In genomic region chr22:39144101-39144815, GRCh38 we compare ENCODE assay signal across 8 cellular contexts. TPM values are rescaled to one million over a fixed set of nuclear protein-coding genes. Genes with fewer than 3 reads are reported as not detected.
DNase-seq lines count a peak whose midpoint lies in the region; ATAC-seq lines count a peak whose summit lies in the region.

No MANE protein-coding gene starts in this region.

- DNase-seq in A172 (ENCODE audit: low spot score) (peak; percentile 38), KBM-7 (peak; percentile 52), activated T-cell treated with anti-CD3 and anti-CD28 coated beads for 4 hours (peak; percentile 30), aorta (peak; percentile 56 to 74)

- H3K27ac ChIP-seq in aorta (ENCODE audit: low read depth in 1 of 2, low read length in 2 of 2), result no peak overlapping the region

- in situ Hi-C loops in KBM-7 (cut with MboI; ENCODE audit: low pct_unique_long_range_greater_than_20kb, low sequenced_read_pairs), result no loop called here

- H3K27me3 ChIP-seq in neuron (ENCODE audit: insufficient read depth, low read length) (peaks cover 15% of the 10 kb centered on the region), aorta (ENCODE audit: control insufficient read depth in 1 of 2, insufficient read depth in 2 of 2, low read length in 1 of 2) (no peaks in the 10 kb centered on the region)

- H3K4me1 ChIP-seq in neuron (ENCODE audit: insufficient read depth, low read length), result peaks cover 14% of the 10 kb centered on the region
- no peaks in the 10 kb centered on the region for H3K4me1 ChIP-seq in aorta (ENCODE audit: control insufficient read depth in 1 of 2, insufficient read depth in 2 of 2, low read length in 2 of 2)

- no peaks in the 10 kb centered on the region for H3K9me3 ChIP-seq in neuron (ENCODE audit: low read length)
- no peaks in the 10 kb centered on the region for H3K9me3 ChIP-seq in aorta (ENCODE audit: control insufficient read depth, low read length)

- H3K4me3 ChIP-seq in neuron (ENCODE audit: low read length) (peak overlapping the region; percentile 82), aorta (ENCODE audit: low read length in 2 of 2) (no peak overlapping the region)

- ATAC-seq in GM18511 (IDR thresholded peaks at IDR 0.05; ENCODE audit: unreplicated experiment) (peak; percentile 51), esophagus mucosa (peak; percentile 4), aorta (ENCODE audit: low FRiP score) (peak; percentile 1), HG03175 (IDR thresholded peaks at IDR 0.05; ENCODE audit: unreplicated experiment) (no peak)

- intact Hi-C loops in aorta (cut with DNase I), result no loop called here

- H3K36me3 ChIP-seq in neuron (ENCODE audit: insufficient read depth, low read length), result no peaks in the 10 kb centered on the region
- no peaks in the 10 kb centered on the region for H3K36me3 ChIP-seq in aorta (ENCODE audit: control insufficient read depth in 1 of 2, insufficient read depth in 2 of 2, low read length in 1 of 2)

- H2AFZ ChIP-seq in neuron (ENCODE audit: low read depth, low read length), result no peak overlapping the region

- WGBS in aorta, 2 donors, result 38 to 41% methylated on average over 22 of the region's 22 CpGs

RNA-seq across cellular contexts. Expression of gene CBX7, which starts 8.2 kb away (rescaled TPM):
- total RNA-seq in A172 (2014; rRNA removed; shearing (Covaris generic)), result 0.74 and 3.3 TPM in 2 replicates
- 4.5 TPM for total RNA-seq in esophagus mucosa
- total RNA-seq in aorta, result 10 to 100 TPM; 90.5 to 93.4 TPM
- 100 to 1,000 TPM in 1 of 2 donors, 10 to 100 TPM in 1; 74.8 to 110 TPM for polyA plus RNA-seq in aorta

RNA-seq across cellular contexts. Expression of gene APOBEC3H, which starts 47.2 kb away (rescaled TPM):
- total RNA-seq in A172 (2014; rRNA removed; shearing (Covaris generic)), result 0.50 and 0.81 TPM in 2 replicates
- total RNA-seq in esophagus mucosa (not detected), aorta (not detected)
- not detected for polyA plus RNA-seq in aorta

Comparison
In these comparisons a context has a peak if more than half of its experiments do, and no peak if none do; other contexts are left out.
1. RNA of gene CBX7, which starts 8.2 kb away (total RNA-seq): 90.5 to 93.4 TPM in aorta; 4.5 TPM in esophagus mucosa (single experiment) and 0.74 to 3.3 TPM in A172; every median in the first group is over 10 times any median in the second.
2. Peak in every context shown above with its lines, with median percentiles within 50 percentile points of each other: DNase-seq.